ENCODE assay signal across 17 cellular contexts in genomic region chr5:144451187-144451973, GRCh38.
"Had no signal": no experiment of that assay in that cellular context is flagged by ENCODE, and none has a peak within 500 bp of the region (broad histone marks: within the 10 kb centered on the region; RNA-seq: fewer than 3 reads in every experiment).

No MANE protein-coding gene starts in this region.

- ATAC-seq: activated CD8-positive, alpha-beta T cell treated with anti-CD3 and anti-CD28 coated beads for 36 hours; activated T-cell treated with anti-CD3 and anti-CD28 coated beads, Interleukin-2, amount 50 U/mL, for 72 hours; stimulated activated effector memory CD8-positive, alpha-beta T cell treated with anti-CD3 and anti-CD28 coated beads, Interleukin-12 subunit alpha, Interleukin-12 subunit beta, amount 100 ng/mL, for 72 hours; T-cell had no signal

- H3K4me3 Mint-ChIP-seq: activated CD8-positive, alpha-beta T cell treated with anti-CD3 and anti-CD28 coated beads for 36 hours; activated naive CD8-positive, alpha-beta T cell treated with anti-CD3 and anti-CD28 coated beads for 36 hours; activated T-cell treated with anti-CD3 and anti-CD28 coated beads, Interleukin-2, amount 50 U/mL, for 72 hours; mesothelial cell of epicardium; neural progenitor cell; stimulated activated effector memory CD8-positive, alpha-beta T cell treated with anti-CD3 and anti-CD28 coated beads, Interleukin-12 subunit alpha, Interleukin-12 subunit beta, amount 100 ng/mL, for 72 hours; T-cell had no signal

- H3K36me3 Mint-ChIP-seq: activated naive CD8-positive, alpha-beta T cell treated with anti-CD3 and anti-CD28 coated beads for 36 hours; mesothelial cell of epicardium; neural progenitor cell; stimulated activated effector memory CD8-positive, alpha-beta T cell treated with anti-CD3 and anti-CD28 coated beads, Interleukin-12 subunit alpha, Interleukin-12 subunit beta, amount 100 ng/mL, for 72 hours; T-cell had no signal

- H3K27ac Mint-ChIP-seq: activated CD8-positive, alpha-beta T cell treated with anti-CD3 and anti-CD28 coated beads for 36 hours; activated naive CD8-positive, alpha-beta T cell treated with anti-CD3 and anti-CD28 coated beads for 36 hours; activated T-cell treated with anti-CD3 and anti-CD28 coated beads, Interleukin-2, amount 50 U/mL, for 72 hours; mesothelial cell of epicardium; neural progenitor cell; stimulated activated effector memory CD8-positive, alpha-beta T cell treated with anti-CD3 and anti-CD28 coated beads, Interleukin-12 subunit alpha, Interleukin-12 subunit beta, amount 100 ng/mL, for 72 hours; T-cell had no signal

- DNase-seq: activated CD4-positive, alpha-beta T cell treated with anti-CD3 and anti-CD28 coated beads for 4 hours; activated CD8-positive, alpha-beta memory T cell treated with anti-CD3 and anti-CD28 coated beads, Interleukin-2, amount 50 U/mL, for 4 hours; activated CD8-positive, alpha-beta T cell treated with anti-CD3 and anti-CD28 coated beads for 36 hours; activated gamma-delta T cell treated with Interleukin-2 at 50 U/mL for 16 hours; activated naive CD8-positive, alpha-beta T cell treated with anti-CD3 and anti-CD28 coated beads for 36 hours; activated T-cell treated with anti-CD3 and anti-CD28 coated beads, Interleukin-2, amount 50 U/mL, for 72 hours; aorta; esophagus squamous epithelium; small intestine; T-cell; T1000; WERI-Rb-1 had no signal

- H3K36me3 ChIP-seq: esophagus squamous epithelium, neural progenitor cell, tibial nerve, WERI-Rb-1 had no signal

- H3K4me1 ChIP-seq: esophagus squamous epithelium, parathyroid adenoma, tibial nerve had no signal

- H3K9ac ChIP-seq: neural progenitor cell, parathyroid adenoma had no signal

- H3K4me3 ChIP-seq: esophagus squamous epithelium, neural progenitor cell, tibial nerve had no signal

- H3K4me1 Mint-ChIP-seq: activated naive CD8-positive, alpha-beta T cell treated with anti-CD3 and anti-CD28 coated beads for 36 hours; stimulated activated effector memory CD8-positive, alpha-beta T cell treated with anti-CD3 and anti-CD28 coated beads, Interleukin-12 subunit alpha, Interleukin-12 subunit beta, amount 100 ng/mL, for 72 hours; T-cell had no signal

- H3K27ac ChIP-seq: esophagus squamous epithelium, neural progenitor cell, parathyroid adenoma, tibial nerve, WERI-Rb-1 had no signal

- H3K27me3 ChIP-seq: esophagus squamous epithelium, neural progenitor cell, tibial nerve had no signal

- H3K27me3 Mint-ChIP-seq: activated CD8-positive, alpha-beta T cell treated with anti-CD3 and anti-CD28 coated beads for 36 hours; activated naive CD8-positive, alpha-beta T cell treated with anti-CD3 and anti-CD28 coated beads for 36 hours; T-cell had no signal

- H3K9me3 Mint-ChIP-seq: neural progenitor cell had no signal

- H3K9me3 ChIP-seq: esophagus squamous epithelium, tibial nerve had no signal
